17 cellular contexts compared by ENCODE assay signal in genomic region chr10:133396035-133396624, GRCh38. TPM values are rescaled to one million over a fixed set of nuclear protein-coding genes. Genes with fewer than 3 reads are reported as not detected.
A peak's percentile ranks its signal among the peaks of the same experiment; 100 is the strongest.
DNase-seq lines count a peak whose midpoint lies in the region; ATAC-seq and TF ChIP-seq lines count a peak whose summit lies in the region.
"Had no signal": no experiment of that assay in that cellular context is flagged by ENCODE, and none has a peak within 500 bp of the region (broad histone marks: within the 10 kb centered on the region; RNA-seq: fewer than 3 reads in every experiment).

No MANE protein-coding gene starts in this region.

- H3K4me1 Mint-ChIP-seq in activated CD4-positive, alpha-beta memory T cell treated with anti-CD3 and anti-CD28 coated beads for 36 hours (ENCODE audit: low read depth), result peaks cover 51% of the 10 kb centered on the region
- peaks cover 68% of the 10 kb centered on the region for H3K4me1 Mint-ChIP-seq in activated CD4-positive, alpha-beta memory T cell treated with anti-CD3 and anti-CD28 coated beads, Interleukin-2, amount 10 ng/mL, durations not matched to agents 7 days and 5 days
- H3K4me1 Mint-ChIP-seq in IgD-negative memory B cell (peaks cover 28 to 33% (median 30%) of the 10 kb centered on the region in 3 donors), endodermal cell (peaks cover 5% of the 10 kb centered on the region), progenitor cell of endocrine pancreas (ENCODE audit: low read depth) (peaks cover 8% of the 10 kb centered on the region)

- H3K9me3 Mint-ChIP-seq in activated CD4-positive, alpha-beta memory T cell treated with anti-CD3 and anti-CD28 coated beads for 36 hours, result no peaks in the 10 kb centered on the region
- no peaks in the 10 kb centered on the region for H3K9me3 Mint-ChIP-seq in activated CD4-positive, alpha-beta memory T cell treated with anti-CD3 and anti-CD28 coated beads, Interleukin-2, amount 10 ng/mL, durations not matched to agents 7 days and 5 days
- H3K9me3 Mint-ChIP-seq in IgD-negative memory B cell, result no peaks in the 10 kb centered on the region
- no peaks in the 10 kb centered on the region for H3K9me3 Mint-ChIP-seq in endodermal cell
- no peaks in the 10 kb centered on the region for H3K9me3 Mint-ChIP-seq in progenitor cell of endocrine pancreas (ENCODE audit: low read depth)
- H3K9me3 Mint-ChIP-seq: effector memory CD8-positive, alpha-beta T cell; stimulated activated memory B cell treated with anti-CD40 and anti-IgM and Interleukin-4, amounts not matched to agents 10 μg/mL and 1 μg/mL and 100 μg/mL, for 72 hours had no signal

- no peak for ATAC-seq in GM19035 (IDR thresholded peaks at IDR 0.05; ENCODE audit: unreplicated experiment)
- ATAC-seq: effector memory CD8-positive, alpha-beta T cell; foreskin keratinocyte; SK-N-SH treated with all-trans-retinoic acid at 6 μM for 48 hours; stimulated activated memory B cell treated with anti-CD40 and anti-IgM and Interleukin-4, amounts not matched to agents 10 μg/mL and 1 μg/mL and 100 μg/mL, for 72 hours had no signal

- no peaks in the 10 kb centered on the region for H3K9me3 ChIP-seq in endodermal cell (ENCODE audit: control insufficient read depth, low read length)
- H3K9me3 ChIP-seq: Caco-2 had no signal

- DNase-seq in activated CD4-positive, alpha-beta memory T cell treated with anti-CD3 and anti-CD28 coated beads for 36 hours, result peak; percentile 8
- no peak for DNase-seq in activated CD4-positive, alpha-beta memory T cell treated with anti-CD3 and anti-CD28 coated beads, Interleukin-2, amount 10 ng/mL, durations not matched to agents 7 days and 5 days
- no peak for DNase-seq in endodermal cell
- DNase-seq in progenitor cell of endocrine pancreas (ENCODE audit: low spot score, unreplicated experiment), result no peak
- no peak for DNase-seq in NCI-H510A treated with DMSO at 0.1 percent for 48 hours (lab: John Stamatoyannopoulos, UW)
- no peak for DNase-seq in DMS79 (lab: John Stamatoyannopoulos, UW)
- DNase-seq: Caco-2; effector memory CD8-positive, alpha-beta T cell; foreskin keratinocyte; NCI-H1417; NCI-H446; PC-9; stimulated activated CD4-positive, alpha-beta T cell treated with anti-CD3 and anti-CD28 coated beads, Interleukin-4, amount 100 ng/mL, for 4 hours had no signal

- H3K36me3 ChIP-seq in endodermal cell (ENCODE audit: control insufficient read depth, insufficient read depth, low read length), result peaks cover 51% of the 10 kb centered on the region

- CTCF ChIA-PET in activated CD4-positive, alpha-beta memory T cell treated with anti-CD3 and anti-CD28 coated beads for 36 hours (lab: Charles Lee), result interaction anchor here (0.6 kb wide), 1 partner anchor 66 kb away, joined by 3 read pairs; no protein-coding TSS in a partner anchor
- CTCF ChIA-PET in activated CD4-positive, alpha-beta memory T cell treated with anti-CD3 and anti-CD28 coated beads, Interleukin-2, amount 10 ng/mL, durations not matched to agents 7 days and 5 days (lab: Charles Lee), result no interaction called here

- TF ChIP-seq CTCF in endodermal cell (conservative IDR thresholded peaks at IDR 0.05) (no peak), progenitor cell of endocrine pancreas (IDR thresholded peaks at IDR 0.05; ENCODE audit: unreplicated experiment) (no peak)

- no peaks in the 10 kb centered on the region for H3K27me3 Mint-ChIP-seq in activated CD4-positive, alpha-beta memory T cell treated with anti-CD3 and anti-CD28 coated beads for 36 hours
- no peaks in the 10 kb centered on the region for H3K27me3 Mint-ChIP-seq in activated CD4-positive, alpha-beta memory T cell treated with anti-CD3 and anti-CD28 coated beads, Interleukin-2, amount 10 ng/mL, durations not matched to agents 7 days and 5 days
- no peaks in the 10 kb centered on the region for H3K27me3 Mint-ChIP-seq in IgD-negative memory B cell
- H3K27me3 Mint-ChIP-seq in endodermal cell (ENCODE audit: insufficient read depth), result no peaks in the 10 kb centered on the region
- no peaks in the 10 kb centered on the region for H3K27me3 Mint-ChIP-seq in progenitor cell of endocrine pancreas
- H3K27me3 Mint-ChIP-seq: effector memory CD8-positive, alpha-beta T cell; stimulated activated memory B cell treated with anti-CD40 and anti-IgM and Interleukin-4, amounts not matched to agents 10 μg/mL and 1 μg/mL and 100 μg/mL, for 72 hours had no signal

- peaks cover 35% of the 10 kb centered on the region for H3K36me3 Mint-ChIP-seq in activated CD4-positive, alpha-beta memory T cell treated with anti-CD3 and anti-CD28 coated beads for 36 hours
- peaks cover 51% of the 10 kb centered on the region for H3K36me3 Mint-ChIP-seq in activated CD4-positive, alpha-beta memory T cell treated with anti-CD3 and anti-CD28 coated beads, Interleukin-2, amount 10 ng/mL, durations not matched to agents 7 days and 5 days (ENCODE audit: low read depth)
- H3K36me3 Mint-ChIP-seq in IgD-negative memory B cell (peaks cover 7% of the 10 kb centered on the region), endodermal cell (ENCODE audit: low read depth) (peaks cover 44% of the 10 kb centered on the region), progenitor cell of endocrine pancreas (ENCODE audit: insufficient read depth) (peaks cover 5% of the 10 kb centered on the region)

- peak overlapping the region; percentile 95 for H3K27ac Mint-ChIP-seq in activated CD4-positive, alpha-beta memory T cell treated with anti-CD3 and anti-CD28 coated beads for 36 hours
- H3K27ac Mint-ChIP-seq in activated CD4-positive, alpha-beta memory T cell treated with anti-CD3 and anti-CD28 coated beads, Interleukin-2, amount 10 ng/mL, durations not matched to agents 7 days and 5 days, result no peak overlapping the region
- H3K27ac Mint-ChIP-seq in IgD-negative memory B cell (peak overlapping the region in 2 of 3 donors; percentile 23 to 75), endodermal cell (no peak overlapping the region), progenitor cell of endocrine pancreas (no peak overlapping the region)

- H3K27ac ChIP-seq in endodermal cell (ENCODE audit: low read depth, low read length), result no peak overlapping the region
- H3K27ac ChIP-seq: foreskin keratinocyte, PC-9 had no signal

- no peaks in the 10 kb centered on the region for H3K27me3 ChIP-seq in endodermal cell (ENCODE audit: control insufficient read depth, insufficient read depth, low read length, poor library complexity, severe bottlenecking)
- H3K27me3 ChIP-seq: foreskin keratinocyte had no signal

- H3K4me1 ChIP-seq in endodermal cell (ENCODE audit: control insufficient read depth, insufficient read depth, low read length), result no peaks in the 10 kb centered on the region
- H3K4me1 ChIP-seq: foreskin keratinocyte had no signal

- 96 to 98% methylated on average over 13 to 16 of the region's 19 CpGs for WGBS in endodermal cell (ENCODE audit: insufficient coverage in 1 of 2, insufficient read length in 1 of 2), 2 experiments

- H3K9ac ChIP-seq in endodermal cell (ENCODE audit: extremely low read depth, low read length, poor library complexity, severe bottlenecking), result no peak overlapping the region

- POLR2A ChIA-PET in activated CD4-positive, alpha-beta memory T cell treated with anti-CD3 and anti-CD28 coated beads for 36 hours (lab: Charles Lee), result interaction anchor here (1.2 kb wide), 1 partner anchor 22 kb away, joined by 4 read pairs; no protein-coding TSS in a partner anchor
- POLR2A ChIA-PET in activated CD4-positive, alpha-beta memory T cell treated with anti-CD3 and anti-CD28 coated beads, Interleukin-2, amount 10 ng/mL, durations not matched to agents 7 days and 5 days (lab: Charles Lee), result interaction anchor here (2.2 kb wide), 1 partner anchor 26 kb away, joined by 6 read pairs; no protein-coding TSS in a partner anchor

- intact Hi-C loops in activated CD4-positive, alpha-beta memory T cell treated with anti-CD3 and anti-CD28 coated beads for 36 hours (cut with micrococcal nuclease), result no loop called here

- no peak overlapping the region for H3K4me3 ChIP-seq in endodermal cell (ENCODE audit: low read length)

- no peak overlapping the region for H3K4me3 Mint-ChIP-seq in activated CD4-positive, alpha-beta memory T cell treated with anti-CD3 and anti-CD28 coated beads for 36 hours
- no peak overlapping the region for H3K4me3 Mint-ChIP-seq in activated CD4-positive, alpha-beta memory T cell treated with anti-CD3 and anti-CD28 coated beads, Interleukin-2, amount 10 ng/mL, durations not matched to agents 7 days and 5 days
- peak overlapping the region in 3 of 4 donors; percentile 15 to 90 (median 60) for H3K4me3 Mint-ChIP-seq in IgD-negative memory B cell
- H3K4me3 Mint-ChIP-seq in endodermal cell, result peak overlapping the region; percentile 89
- peak overlapping the region; percentile 92 for H3K4me3 Mint-ChIP-seq in progenitor cell of endocrine pancreas (ENCODE audit: low read depth)

RNA-seq across cellular contexts. Expression of gene MTG1, which starts 2.2 kb away (rescaled TPM):
- 10 to 100 TPM; 33.9 to 40.3 TPM for total RNA-seq in activated CD4-positive, alpha-beta memory T cell treated with anti-CD3 and anti-CD28 coated beads for 36 hours
- total RNA-seq in activated CD4-positive, alpha-beta memory T cell treated with anti-CD3 and anti-CD28 coated beads, Interleukin-2, amount 10 ng/mL, durations not matched to agents 7 days and 5 days, result 10 to 100 TPM; 41.7 to 42.2 TPM
- polyA plus RNA-seq in IgD-negative memory B cell, result 51.8 TPM
- total RNA-seq in endodermal cell, result 10 to 100 TPM; 71.3 to 86.0 TPM
- 46.8 TPM for polyA plus RNA-seq in endodermal cell (2013, experiment 1 of 2)
- 45.4 TPM for polyA plus RNA-seq in endodermal cell (2013, experiment 2 of 2)
- total RNA-seq in progenitor cell of endocrine pancreas, result 137 and 139 TPM in 2 replicates

RNA-seq across cellular contexts. Expression of gene PAOX, which starts 17.1 kb away (rescaled TPM):
- 1 to 10 TPM; 8.8 to 9.6 TPM for total RNA-seq in activated CD4-positive, alpha-beta memory T cell treated with anti-CD3 and anti-CD28 coated beads for 36 hours
- 1 to 10 TPM; 5.9 to 7.8 TPM for total RNA-seq in activated CD4-positive, alpha-beta memory T cell treated with anti-CD3 and anti-CD28 coated beads, Interleukin-2, amount 10 ng/mL, durations not matched to agents 7 days and 5 days
- polyA plus RNA-seq in IgD-negative memory B cell, result 55.4 TPM
- total RNA-seq in endodermal cell (10 to 100 TPM in 1 of 2 donors, 1 to 10 TPM in 1; 9.7 to 11.1 TPM), progenitor cell of endocrine pancreas (11.9 and 14.1 TPM in 2 replicates)
- polyA plus RNA-seq in endodermal cell (2013, experiment 1 of 2), result 5.4 TPM
- 5.5 TPM for polyA plus RNA-seq in endodermal cell (2013, experiment 2 of 2)

RNA-seq across cellular contexts. Expression of gene ECHS1, which starts 23.0 kb away (rescaled TPM):
- total RNA-seq in activated CD4-positive, alpha-beta memory T cell treated with anti-CD3 and anti-CD28 coated beads for 36 hours, result 10 to 100 TPM; 60.2 to 64.8 TPM
- total RNA-seq in activated CD4-positive, alpha-beta memory T cell treated with anti-CD3 and anti-CD28 coated beads, Interleukin-2, amount 10 ng/mL, durations not matched to agents 7 days and 5 days, result 10 to 100 TPM; 31.3 to 31.6 TPM
- polyA plus RNA-seq in IgD-negative memory B cell, result 117 TPM
- total RNA-seq in endodermal cell, result 100 to 1,000 TPM in 1 of 2 donors, 10 to 100 TPM in 1; 92.3 to 102 TPM
- polyA plus RNA-seq in endodermal cell (2013, experiment 1 of 2), result 91.8 TPM
- 91.2 TPM for polyA plus RNA-seq in endodermal cell (2013, experiment 2 of 2)
- 89.7 and 91.4 TPM in 2 replicates for total RNA-seq in progenitor cell of endocrine pancreas

RNA-seq across cellular contexts. Expression of gene SPRN, which starts 28.3 kb away (rescaled TPM):
- not detected for total RNA-seq in activated CD4-positive, alpha-beta memory T cell treated with anti-CD3 and anti-CD28 coated beads for 36 hours
- not detected for total RNA-seq in activated CD4-positive, alpha-beta memory T cell treated with anti-CD3 and anti-CD28 coated beads, Interleukin-2, amount 10 ng/mL, durations not matched to agents 7 days and 5 days
- polyA plus RNA-seq in IgD-negative memory B cell, result 0.40 TPM
- under 1 TPM; 0.11 to 0.24 TPM for total RNA-seq in endodermal cell
- polyA plus RNA-seq in endodermal cell (2013, experiment 1 of 2), result 0.32 TPM
- 0.33 TPM for polyA plus RNA-seq in endodermal cell (2013, experiment 2 of 2)
- total RNA-seq in progenitor cell of endocrine pancreas, result 0.12 TPM in 1 of 2 replicates, not detected in the other
- total RNA-seq: Caco-2, foreskin keratinocyte, PC-9 had no signal
- polyA plus RNA-seq: foreskin keratinocyte had no signal

RNA-seq across cellular contexts. Expression of gene FUOM, which starts 38.3 kb away (rescaled TPM):
- total RNA-seq in activated CD4-positive, alpha-beta memory T cell treated with anti-CD3 and anti-CD28 coated beads for 36 hours, result 10 to 100 TPM; 46.5 to 49.8 TPM
- total RNA-seq in activated CD4-positive, alpha-beta memory T cell treated with anti-CD3 and anti-CD28 coated beads, Interleukin-2, amount 10 ng/mL, durations not matched to agents 7 days and 5 days, result 10 to 100 TPM; 11.2 to 11.4 TPM
- 37.1 TPM for polyA plus RNA-seq in IgD-negative memory B cell
- total RNA-seq in endodermal cell (10 to 100 TPM; 81.0 to 83.9 TPM), progenitor cell of endocrine pancreas (14.7 and 16.2 TPM in 2 replicates)
- polyA plus RNA-seq in endodermal cell (2013, experiment 1 of 2), result 25.6 TPM
- 26.4 TPM for polyA plus RNA-seq in endodermal cell (2013, experiment 2 of 2)

Comparison
In these comparisons a context has a peak if more than half of its experiments do, and no peak if none do; other contexts are left out.
1. H3K27ac Mint-ChIP-seq: peak in activated CD4-positive, alpha-beta memory T cell treated with anti-CD3 and anti-CD28 coated beads for 36 hours (single experiment) and IgD-negative memory B cell (2 of 3); none in activated CD4-positive, alpha-beta memory T cell treated with anti-CD3 and anti-CD28 coated beads, Interleukin-2, amount 10 ng/mL, durations not matched to agents 7 days and 5 days (single experiment), endodermal cell (single experiment) and progenitor cell of endocrine pancreas (single experiment).
2. H3K4me3 Mint-ChIP-seq: peak in IgD-negative memory B cell (3 of 4), endodermal cell (single experiment) and progenitor cell of endocrine pancreas (single experiment); none in activated CD4-positive, alpha-beta memory T cell treated with anti-CD3 and anti-CD28 coated beads for 36 hours (single experiment) and activated CD4-positive, alpha-beta memory T cell treated with anti-CD3 and anti-CD28 coated beads, Interleukin-2, amount 10 ng/mL, durations not matched to agents 7 days and 5 days (single experiment).